Comparison of ENCODE assay signal across 27 cellular contexts in the genomic region with DNA sequence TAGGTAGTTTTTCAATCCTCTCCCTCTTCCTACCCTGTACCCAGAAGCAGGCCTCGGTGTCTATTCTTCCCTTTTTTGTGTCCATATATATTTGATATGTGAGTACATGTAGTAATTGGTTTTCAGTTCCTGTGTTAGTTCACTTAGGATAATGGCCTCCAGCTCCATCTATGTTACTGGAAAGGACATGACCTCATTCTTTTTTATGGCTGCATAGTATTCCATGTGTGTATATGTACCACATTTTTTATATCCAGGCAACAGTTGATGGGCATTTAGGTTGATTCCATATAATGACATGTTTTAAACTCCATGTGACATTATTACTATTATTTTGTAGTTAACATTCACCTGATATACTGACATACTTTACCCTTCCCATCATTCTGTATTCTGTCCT.
"Had no signal": no experiment of that assay in that cellular context is flagged by ENCODE, and none has a peak within 500 bp of the region (broad histone marks: within the 10 kb centered on the region; RNA-seq: fewer than 3 reads in every experiment).

No MANE protein-coding gene starts in this region.

- H3K4me1 ChIP-seq: colonic mucosa, esophagus muscularis mucosa, esophagus squamous epithelium, foreskin keratinocyte, gastrocnemius medialis, gastroesophageal sphincter, heart left ventricle, heart right ventricle had no signal

- H3K9me3 Mint-ChIP-seq: dendritic cell treated with granulocyte-macrophage colony-stimulating factor and Interleukin-4, amounts not matched to agents 40 ng/mL and 50 ng/mL, for 4 days; endodermal cell had no signal

- H3K27me3 Mint-ChIP-seq: dendritic cell treated with granulocyte-macrophage colony-stimulating factor and Interleukin-4, amounts not matched to agents 40 ng/mL and 50 ng/mL, for 4 days had no signal

- H3K27me3 ChIP-seq: colonic mucosa, dorsolateral prefrontal cortex, esophagus muscularis mucosa, esophagus squamous epithelium, foreskin keratinocyte, gastrocnemius medialis, gastroesophageal sphincter, heart right ventricle had no signal

- FAIRE-seq: endometrium, endothelial cell of umbilical vein had no signal

- H3K4me3 Mint-ChIP-seq: dendritic cell treated with granulocyte-macrophage colony-stimulating factor and Interleukin-4, amounts not matched to agents 40 ng/mL and 50 ng/mL, for 4 days; effector memory CD8-positive, alpha-beta T cell; endodermal cell had no signal

- H3K4me1 Mint-ChIP-seq: endodermal cell had no signal

- H3K36me3 ChIP-seq: colonic mucosa, esophagus muscularis mucosa, esophagus squamous epithelium, gastrocnemius medialis, gastroesophageal sphincter, heart left ventricle, heart right ventricle had no signal

- DNase-seq: colonic mucosa; cortex of kidney; dermis blood vessel endothelial cell; dorsolateral prefrontal cortex; effector CD4-positive, alpha-beta T cell; effector CD8-positive, alpha-beta T cell; effector memory CD4-positive, alpha-beta T cell; effector memory CD8-positive, alpha-beta T cell; endodermal cell; erythroblast; esophagus squamous epithelium; foreskin fibroblast; foreskin keratinocyte; foreskin melanocyte; gastrocnemius medialis; glutamatergic neuron; head of caudate nucleus; heart left ventricle; heart right ventricle had no signal

- H3K9me3 ChIP-seq: colonic mucosa, esophagus muscularis mucosa, gastrocnemius medialis, gastroesophageal sphincter had no signal

- H3K4me3 ChIP-seq: colonic mucosa, coronary artery, dorsolateral prefrontal cortex, esophagus muscularis mucosa, esophagus squamous epithelium, gastrocnemius medialis, gastroesophageal sphincter, heart left ventricle, heart right ventricle had no signal

- H3K27ac Mint-ChIP-seq: dendritic cell treated with granulocyte-macrophage colony-stimulating factor and Interleukin-4, amounts not matched to agents 40 ng/mL and 50 ng/mL, for 4 days; effector memory CD8-positive, alpha-beta T cell; endodermal cell had no signal

- H3K27ac ChIP-seq: colonic mucosa, coronary artery, dorsolateral prefrontal cortex, epithelial cell of prostate, esophagus muscularis mucosa, esophagus squamous epithelium, foreskin keratinocyte, gastrocnemius medialis, gastroesophageal sphincter, heart left ventricle, heart right ventricle had no signal

- ATAC-seq: effector memory CD8-positive, alpha-beta T cell; esophagus mucosa; foreskin keratinocyte; gastrocnemius medialis; gastroesophageal sphincter; heart left ventricle; heart right ventricle had no signal
